In the genomic region with DNA sequence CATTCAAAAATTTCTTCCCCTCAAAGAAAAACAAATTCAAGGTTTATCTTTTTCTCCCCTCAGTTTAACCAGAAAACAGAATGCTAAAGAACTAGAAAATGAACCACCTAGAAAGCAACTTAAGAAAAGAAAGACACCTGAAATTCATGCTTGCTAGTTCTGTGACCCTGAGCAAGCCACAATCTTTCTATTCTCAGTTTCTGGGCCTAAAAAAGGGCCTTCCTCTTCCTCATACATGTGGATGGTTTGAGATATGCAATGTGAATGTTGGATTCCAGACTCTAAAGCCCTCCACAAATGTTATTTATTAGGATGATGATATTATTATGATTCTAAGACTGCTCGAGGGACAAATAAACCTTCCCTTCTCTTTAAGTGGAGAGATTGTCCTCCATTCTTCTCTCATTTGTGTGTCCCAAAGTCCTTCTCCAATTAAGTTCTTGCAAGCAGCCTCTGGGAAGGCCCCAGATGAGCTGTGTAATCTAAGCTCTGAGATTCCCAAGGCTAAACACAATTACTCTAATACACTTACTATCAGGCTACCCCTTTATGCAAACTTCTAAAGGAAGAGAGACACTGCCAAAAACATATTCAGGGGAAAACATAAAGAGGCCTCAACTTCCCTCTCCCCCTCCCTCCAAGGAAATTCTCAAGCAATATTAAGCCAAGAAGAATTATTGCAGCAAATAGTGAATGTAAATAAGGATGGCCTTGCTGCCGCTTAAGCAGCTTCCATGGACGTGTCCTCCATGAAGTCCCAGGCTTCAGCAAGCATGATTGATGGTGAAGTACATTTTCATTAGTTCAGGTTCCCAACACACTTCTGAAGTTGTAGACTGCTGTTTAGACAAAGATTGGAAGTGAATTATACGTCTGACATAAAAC, we compare ENCODE assay signal across 14 cellular contexts.
DNase-seq lines count a peak whose midpoint lies in the region; ATAC-seq and TF ChIP-seq lines count a peak whose summit lies in the region.
"Had no signal": no experiment of that assay in that cellular context is flagged by ENCODE, and none has a peak within 500 bp of the region (broad histone marks: within the 10 kb centered on the region; RNA-seq: fewer than 3 reads in every experiment).

No MANE protein-coding gene starts in this region.

- TF ChIP-seq POLR2A in breast epithelium (IDR thresholded peaks at IDR 0.05) (no peak), upper lobe of left lung (IDR thresholded peaks at IDR 0.05) (no peak)

- H3K4me2 ChIP-seq in mesenchymal stem cell (ENCODE audit: low read length, poor library complexity, severe bottlenecking) = no peak overlapping the region

- no peak overlapping the region for H3K14ac ChIP-seq in mesenchymal stem cell (ENCODE audit: low read length in 2 of 2)

- no peak overlapping the region for H3K18ac ChIP-seq in mesenchymal stem cell (ENCODE audit: low read depth in 1 of 2, low read length in 2 of 2)

- no peak overlapping the region for H2AFZ ChIP-seq in mesenchymal stem cell (ENCODE audit: low read depth, low read length)

- no peak overlapping the region for H2BK5ac ChIP-seq in mesenchymal stem cell (ENCODE audit: low read depth, low read length, poor library complexity, severe bottlenecking)

- DNase-seq in mesenchymal stem cell = peak; percentile 26
- DNase-seq in CD1c-positive myeloid dendritic cell (ENCODE audit: extremely low spot score) = no peak
- no peak for DNase-seq in NCI-H146 (lab: John Stamatoyannopoulos, UW)
- DNase-seq in breast epithelium (ENCODE audit: low spot score in 2 of 2) = no peak
- DNase-seq in upper lobe of left lung = no peak
- DNase-seq: DMS79, HFFc6, NCI-H1105, substantia nigra, WERI-Rb-1 had no signal

- peaks cover 2% of the 10 kb centered on the region in 2 experiments for H3K27me3 ChIP-seq in mesenchymal stem cell (ENCODE audit: control insufficient read depth in 1 of 2, insufficient read depth in 1 of 2, low read length in 2 of 2)
- no peaks in the 10 kb centered on the region for H3K27me3 ChIP-seq in breast epithelium
- H3K27me3 ChIP-seq in upper lobe of left lung = no peaks in the 10 kb centered on the region

- H3K23ac ChIP-seq in mesenchymal stem cell (ENCODE audit: low read length in 2 of 2) = no peak overlapping the region

- H3K9ac ChIP-seq in mesenchymal stem cell (ENCODE audit: low read length) = no peak overlapping the region

- no peak overlapping the region for H2BK15ac ChIP-seq in mesenchymal stem cell (ENCODE audit: low read depth, poor library complexity, severe bottlenecking)

- no peak overlapping the region for H4K8ac ChIP-seq in mesenchymal stem cell (ENCODE audit: low read length)

- H3K9me3 ChIP-seq in mesenchymal stem cell (ENCODE audit: control insufficient read depth, low read length) (no peaks in the 10 kb centered on the region), breast epithelium (no peaks in the 10 kb centered on the region), upper lobe of left lung (no peaks in the 10 kb centered on the region)

- H3K36me3 ChIP-seq in mesenchymal stem cell (ENCODE audit: control insufficient read depth in 1 of 2, insufficient read depth in 2 of 2, low read depth in 1 of 2, low read length in 2 of 2) (no peaks in the 10 kb centered on the region), breast epithelium (no peaks in the 10 kb centered on the region), upper lobe of left lung (peaks cover 0 to 3% (median 0%) of the 10 kb centered on the region in 4 donors)
- H3K36me3 ChIP-seq: WERI-Rb-1 had no signal

- H2AK5ac ChIP-seq in mesenchymal stem cell (ENCODE audit: low read length, severe bottlenecking) = no peak overlapping the region

- TF ChIP-seq CTCF in breast epithelium (IDR thresholded peaks at IDR 0.05) (no peak), upper lobe of left lung (IDR thresholded peaks at IDR 0.05) (no peak)

- H3K4ac ChIP-seq in mesenchymal stem cell (ENCODE audit: low read depth in 1 of 2, low read length in 2 of 2) = no peak overlapping the region

- 55% methylated on average over 4 of the region's 4 CpGs for WGBS in mesenchymal stem cell
- WGBS in upper lobe of left lung, 2 donors = 59 to 67% methylated on average over 4 of the region's 4 CpGs

- H3K79me1 ChIP-seq in mesenchymal stem cell (replicated peaks; ENCODE audit: low read length, poor library complexity, severe bottlenecking) = no peaks in the 10 kb centered on the region

- ATAC-seq in GM18868 (IDR thresholded peaks at IDR 0.05; ENCODE audit: unreplicated experiment) (peak; percentile 98), GM21717 (IDR thresholded peaks at IDR 0.05; ENCODE audit: unreplicated experiment) (peak; percentile 97), HG03139 (IDR thresholded peaks at IDR 0.05; ENCODE audit: unreplicated experiment) (peak; percentile 89), upper lobe of left lung (ENCODE audit: low FRiP score in 2 of 2) (no peak)
- ATAC-seq: activated naive CD4-positive, alpha-beta T cell treated with anti-CD3 and anti-CD28 coated beads, Interleukin-2, amount 50 U/mL, for 72 hours had no signal

- intact Hi-C loops in breast epithelium (cut with DNase I; ENCODE audit: low total_unique reads) = no loop called here

- H3K4me1 ChIP-seq in mesenchymal stem cell (ENCODE audit: control insufficient read depth, insufficient read depth, low read depth, low read length) = no peaks in the 10 kb centered on the region
- no peaks in the 10 kb centered on the region for H3K4me1 ChIP-seq in breast epithelium
- H3K4me1 ChIP-seq in upper lobe of left lung = no peaks in the 10 kb centered on the region

- no peak overlapping the region for H2BK12ac ChIP-seq in mesenchymal stem cell (ENCODE audit: low read length in 2 of 2)

- H3K4me3 ChIP-seq in mesenchymal stem cell (ENCODE audit: insufficient read depth in 1 of 2, low read depth in 1 of 2, low read length in 2 of 2) (no peak overlapping the region), breast epithelium (no peak overlapping the region), upper lobe of left lung (no peak overlapping the region)

- H2BK120ac ChIP-seq in mesenchymal stem cell (ENCODE audit: low read depth, low read length) = no peak overlapping the region

- TF ChIP-seq EP300 in upper lobe of left lung (IDR thresholded peaks at IDR 0.05) = no peak

- no peak overlapping the region for H4K91ac ChIP-seq in mesenchymal stem cell (ENCODE audit: low read length)

- H3K27ac ChIP-seq in mesenchymal stem cell (ENCODE audit: low read length, poor library complexity, severe bottlenecking) = no peak overlapping the region
- no peak overlapping the region for H3K27ac ChIP-seq in breast epithelium
- H3K27ac ChIP-seq in upper lobe of left lung = peak overlapping the region in 1 of 4 donors; percentile 14
- H3K27ac ChIP-seq: WERI-Rb-1 had no signal

Comparison
In these comparisons a context has a peak if more than half of its experiments do, and no peak if none do; other contexts are left out.
1. ATAC-seq: peak in GM18868 (single experiment), GM21717 (single experiment) and HG03139 (single experiment); none in upper lobe of left lung (0 of 2).